8 cellular contexts compared by ENCODE assay signal in the genomic region with DNA sequence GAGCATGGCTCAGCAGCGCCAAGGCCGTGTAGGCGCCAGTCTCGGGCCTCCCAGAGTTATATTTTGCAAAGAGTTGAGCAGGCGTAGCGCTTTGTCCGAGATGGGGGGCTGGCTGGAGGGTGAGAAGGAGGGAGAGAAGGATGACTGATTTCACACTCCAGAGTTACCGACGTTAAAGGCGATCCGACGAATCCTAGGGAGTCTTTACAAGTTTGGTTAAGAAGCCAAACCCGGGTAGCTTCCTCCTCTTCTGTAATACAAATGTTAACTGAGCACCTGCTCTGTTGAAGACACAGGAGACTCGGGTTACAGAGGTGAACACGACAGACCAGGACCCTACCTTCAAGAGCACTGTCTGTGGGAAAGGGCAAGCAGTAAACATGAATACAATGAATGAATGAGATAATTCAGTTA. TPM values are rescaled to one million over a fixed set of nuclear protein-coding genes. Genes with fewer than 3 reads are reported as not detected.
A peak's percentile ranks its signal among the peaks of the same experiment; 100 is the strongest.
DNase-seq lines count a peak whose midpoint lies in the region; ATAC-seq, FAIRE-seq and TF ChIP-seq lines count a peak whose summit lies in the region.

No MANE protein-coding gene starts in this region.

- DNase-seq in NCI-H146 (lab: John Stamatoyannopoulos, UW) (peak; percentile 43), pancreas (no peak), foreskin melanocyte (no peak), NCI-H524 treated with DMSO at 0.1 percent for 48 hours (lab: John Stamatoyannopoulos, UW) (no peak), activated gamma-delta T cell (lab: John Stamatoyannopoulos, UW) (no peak)
- no peak for DNase-seq in effector memory CD8-positive, alpha-beta T cell

- FAIRE-seq in pancreas (lab: Jason Lieb, UNC) = no peak

- intact Hi-C loops in pancreas (cut with DNase I) = no loop called here

- H3K27ac ChIP-seq in DOHH2 (ENCODE audit: low read depth, low read length) (peak overlapping the region; percentile 84), pancreas (peak overlapping the region in 3 of 4 donors; percentile 99 to 100 (median 100))

- peaks cover 56% of the 10 kb centered on the region for H3K79me2 ChIP-seq in DOHH2 (ENCODE audit: control insufficient read depth, low read length)

- no peaks in the 10 kb centered on the region for H3K9me3 Mint-ChIP-seq in effector memory CD8-positive, alpha-beta T cell

- WGBS in pancreas, 2 donors = 0% methylated on average over 15 of the region's 15 CpGs

- TF ChIP-seq CTCF in DOHH2 (IDR thresholded peaks at IDR 0.05; ENCODE audit: low read depth, low read length, poor library complexity, severe bottlenecking) (peak; percentile 26), pancreas (IDR thresholded peaks at IDR 0.05) (no peak)

- TF ChIP-seq POLR2A in GM18505 (IDR thresholded peaks at IDR 0.05; ENCODE audit: borderline replicate concordance, extremely low read depth, insufficient read depth, insufficient read length) = no peak

- H3F3A ChIP-seq in DOHH2 (ENCODE audit: control insufficient read depth, insufficient read depth) = peaks cover 6% of the 10 kb centered on the region; the same call in 1 of the 2 replicates

- H3K4me1 ChIP-seq in DOHH2 (ENCODE audit: control insufficient read depth, low read length) (peaks cover 49% of the 10 kb centered on the region), pancreas (peaks cover 18 to 42% (median 27%) of the 10 kb centered on the region in 3 donors)

- H3K36me3 Mint-ChIP-seq in effector memory CD8-positive, alpha-beta T cell (ENCODE audit: insufficient read depth) = peaks cover 69% of the 10 kb centered on the region

- H3K9me3 ChIP-seq in DOHH2 (ENCODE audit: control insufficient read depth, insufficient read depth, low read length) (no peaks in the 10 kb centered on the region), pancreas (no peaks in the 10 kb centered on the region)

- peak overlapping the region; percentile 100 for H3K27ac Mint-ChIP-seq in effector memory CD8-positive, alpha-beta T cell

- peaks cover 65 to 66% of the 10 kb centered on the region in 2 donors for H3K4me1 Mint-ChIP-seq in effector memory CD8-positive, alpha-beta T cell (ENCODE audit: low read depth in 2 of 2)

- H4K20me1 ChIP-seq in DOHH2 (ENCODE audit: control insufficient read depth, insufficient read depth, low read depth, low read length) = peaks cover 21% of the 10 kb centered on the region

- ATAC-seq in effector memory CD8-positive, alpha-beta T cell (replicated peaks) = no peak
- ATAC-seq in pancreas (no peak), GM18505 (IDR thresholded peaks at IDR 0.05; ENCODE audit: unreplicated experiment) (no peak)

- no peaks in the 10 kb centered on the region for H3K27me3 ChIP-seq in DOHH2 (ENCODE audit: control insufficient read depth, low read length)
- H3K27me3 ChIP-seq in pancreas = no peaks in the 10 kb centered on the region

- peak overlapping the region; percentile 99 for H3K4me3 Mint-ChIP-seq in effector memory CD8-positive, alpha-beta T cell

- H3K4me2 ChIP-seq in DOHH2 (ENCODE audit: low read length) = peak overlapping the region; percentile 82

- no peaks in the 10 kb centered on the region for H3K27me3 Mint-ChIP-seq in effector memory CD8-positive, alpha-beta T cell

- H3K4me3 ChIP-seq in DOHH2 (ENCODE audit: low read length) (peak overlapping the region; percentile 84), pancreas (peak overlapping the region; percentile 8 to 68 (median 42))

- H3K36me3 ChIP-seq in DOHH2 (ENCODE audit: control insufficient read depth, low read length) (peaks cover 38% of the 10 kb centered on the region), pancreas (no peaks in the 10 kb centered on the region)

- no peaks in the 10 kb centered on the region for H3K9me2 ChIP-seq in DOHH2 (replicated peaks; ENCODE audit: control insufficient read depth, low read length)

RNA-seq across cellular contexts. Expression of a gene that starts 0.8 kb away (rescaled TPM):
- total RNA-seq in pancreas = 10 to 100 TPM; 45.7 to 62.6 (median 53.8) TPM
- polyA plus RNA-seq in pancreas = 10 to 100 TPM; 24.5 to 83.6 TPM

RNA-seq across cellular contexts. Expression of a gene that starts 3.7 kb away (rescaled TPM):
- total RNA-seq in pancreas = not detected
- polyA plus RNA-seq in pancreas = under 1 TPM in 1 of 2 donors, not detected in 1; 0.08 TPM

RNA-seq across cellular contexts. Expression of a gene that starts 5.5 kb away (rescaled TPM):
- 10 to 100 TPM; 20.3 to 30.2 (median 22.2) TPM for total RNA-seq in pancreas
- polyA plus RNA-seq in pancreas = 10 to 100 TPM; 17.3 to 19.2 TPM

RNA-seq across cellular contexts. Expression of a gene that starts 40.1 kb away (rescaled TPM):
- 10 to 100 TPM in 2 of 6 donors, 1 to 10 TPM in 4; 7.5 to 15.0 (median 8.7) TPM for total RNA-seq in pancreas
- polyA plus RNA-seq in pancreas = 10 to 100 TPM in 1 of 2 donors, 1 to 10 TPM in 1; 9.7 to 11.1 TPM

RNA-seq across cellular contexts. Expression of a gene that starts 45.7 kb away (rescaled TPM):
- 1 to 10 TPM in 1 of 6 donors, under 1 TPM in 5; 0.09 to 1.1 (median 0.31) TPM for total RNA-seq in pancreas
- polyA plus RNA-seq in pancreas = under 1 TPM; 0.61 to 0.65 TPM
